Comparison of ENCODE assay signal across 19 cellular contexts in the genomic region with DNA sequence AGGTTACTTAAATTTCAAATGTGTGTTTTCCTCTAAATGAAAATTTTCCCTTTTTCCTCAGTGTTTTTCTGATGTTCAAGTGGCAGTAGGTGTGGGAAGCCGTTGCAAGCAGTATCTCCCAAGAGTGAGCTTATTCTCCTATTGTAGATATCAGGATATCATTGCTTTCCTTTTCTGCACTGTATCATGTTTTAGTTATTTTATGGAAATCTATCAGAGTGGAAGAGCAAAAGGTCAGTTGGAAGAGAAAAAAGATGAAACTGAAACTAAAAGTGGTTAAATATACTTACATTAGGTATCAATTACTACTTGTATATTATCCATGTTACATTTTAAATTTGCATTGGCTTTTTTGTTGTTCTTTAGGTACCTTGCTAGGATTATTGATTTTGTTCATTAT. TPM values are rescaled to one million over a fixed set of nuclear protein-coding genes. Genes with fewer than 3 reads are reported as not detected.
DNase-seq lines count a peak whose midpoint lies in the region; ATAC-seq, FAIRE-seq and TF ChIP-seq lines count a peak whose summit lies in the region.
"Had no signal": no experiment of that assay in that cellular context is flagged by ENCODE, and none has a peak within 500 bp of the region (broad histone marks: within the 10 kb centered on the region; RNA-seq: fewer than 3 reads in every experiment).

No MANE protein-coding gene starts in this region.

- no peak overlapping the region for H3K27ac Mint-ChIP-seq in T-helper 2 cell treated with Interferon-gamma antibody and Interleukin-4, amounts not matched to agents 5 μg/mL and 100 μg/mL, for 36 hours
- H3K27ac Mint-ChIP-seq in CD4-positive, alpha-beta memory T cell: no peak overlapping the region
- H3K27ac Mint-ChIP-seq in T-cell: peak overlapping the region in 1 of 2 donors; percentile 0
- H3K27ac Mint-ChIP-seq: mesothelial cell of epicardium, neural progenitor cell had no signal

- no peak for TF ChIP-seq CTCF in hepatocyte (IDR thresholded peaks at IDR 0.05; ENCODE audit: poor library complexity)

- CTCF ChIA-PET in CD4-positive, alpha-beta memory T cell (lab: Charles Lee; ENCODE audit: partially characterized antibody): no interaction called here
- CTCF ChIA-PET in T-cell (lab: Charles Lee): interaction anchor here in 1 of 2 donors (1.1 kb wide), 1 partner anchor 14 kb away, joined by 3 read pairs; no protein-coding TSS in a partner anchor

- H2AFZ ChIP-seq in hepatocyte: no peak overlapping the region
- H2AFZ ChIP-seq: neural progenitor cell had no signal

- no peak overlapping the region for H3K4me3 ChIP-seq in CD4-positive, alpha-beta memory T cell (ENCODE audit: low read length in 2 of 2)
- H3K4me3 ChIP-seq in hepatocyte: no peak overlapping the region
- H3K4me3 ChIP-seq: neural progenitor cell, prostate gland had no signal

- no peak overlapping the region for H3K27ac ChIP-seq in CD4-positive, alpha-beta memory T cell (ENCODE audit: low read depth, low read length)
- H3K27ac ChIP-seq in hepatocyte: no peak overlapping the region
- H3K27ac ChIP-seq: neural progenitor cell, prostate gland had no signal

- peaks cover 60% of the 10 kb centered on the region for H3K9me3 Mint-ChIP-seq in T-helper 2 cell treated with Interferon-gamma antibody and Interleukin-4, amounts not matched to agents 5 μg/mL and 100 μg/mL, for 36 hours
- H3K9me3 Mint-ChIP-seq in CD4-positive, alpha-beta memory T cell: peaks cover 0 to 39% (median 29%) of the 10 kb centered on the region in 8 donors
- H3K9me3 Mint-ChIP-seq in T-cell: peaks cover 6 to 41% (median 22%) of the 10 kb centered on the region in 3 donors

- no peaks in the 10 kb centered on the region for H3K9me2 ChIP-seq in hepatocyte (replicated peaks; ENCODE audit: insufficient read depth)

- intact Hi-C loops in CD4-positive, alpha-beta memory T cell (cut with micrococcal nuclease): no loop called here

- no peaks in the 10 kb centered on the region for H3K36me3 ChIP-seq in CD4-positive, alpha-beta memory T cell (ENCODE audit: insufficient read depth, low read length)
- H3K36me3 ChIP-seq in hepatocyte (replicated peaks; ENCODE audit: insufficient read depth, low read depth): no peaks in the 10 kb centered on the region
- H3K36me3 ChIP-seq: prostate gland had no signal

- FAIRE-seq in GM12891 (lab: Jason Lieb, UNC): no peak

- H4K20me1 ChIP-seq in hepatocyte (ENCODE audit: insufficient read depth, poor library complexity, severe bottlenecking): no peaks in the 10 kb centered on the region

- H3K27me3 Mint-ChIP-seq in T-helper 2 cell treated with Interferon-gamma antibody and Interleukin-4, amounts not matched to agents 5 μg/mL and 100 μg/mL, for 36 hours (ENCODE audit: low read depth): no peaks in the 10 kb centered on the region
- no peaks in the 10 kb centered on the region for H3K27me3 Mint-ChIP-seq in CD4-positive, alpha-beta memory T cell
- H3K27me3 Mint-ChIP-seq in T-cell: no peaks in the 10 kb centered on the region

- H3K4me2 ChIP-seq in hepatocyte: peak overlapping the region; percentile 3
- H3K4me2 ChIP-seq: neural progenitor cell had no signal

- DNase-seq in T-helper 2 cell treated with Interferon-gamma antibody and Interleukin-4, amounts not matched to agents 5 μg/mL and 100 μg/mL, for 36 hours (ENCODE audit: low spot score): no peak
- no peak for DNase-seq in T-helper 2 cell
- DNase-seq in CD4-positive, alpha-beta memory T cell: no peak
- no peak for DNase-seq in T-cell
- DNase-seq in hepatocyte (ENCODE audit: low spot score): no peak
- DNase-seq in NCI-H526 treated with DMSO at 0.1 percent for 48 hours (lab: John Stamatoyannopoulos, UW): no peak
- DNase-seq in GM12891 (ENCODE audit: insufficient read length, low spot score): no peak
- no peak for DNase-seq in RPMI8226
- DNase-seq: activated CD4-positive, alpha-beta T cell treated with anti-CD3 and anti-CD28 coated beads, Interleukin-2, amount 50 U/mL, for 4 hours; anterior cingulate cortex; C1 segment of cervical spinal cord; NCI-H2227 treated with DMSO at 0.1 percent for 48 hours; NCI-H82 had no signal

- no peak for TF ChIP-seq POLR2A in GM12891 (IDR thresholded peaks at IDR 0.05; ENCODE audit: low read depth, low read length)

- peaks cover 32% of the 10 kb centered on the region for H3K4me1 Mint-ChIP-seq in T-helper 2 cell treated with Interferon-gamma antibody and Interleukin-4, amounts not matched to agents 5 μg/mL and 100 μg/mL, for 36 hours (ENCODE audit: low read depth)
- peaks cover 29 to 62% (median 38%) of the 10 kb centered on the region in 4 donors for H3K4me1 Mint-ChIP-seq in CD4-positive, alpha-beta memory T cell
- peaks cover 63 to 66% (median 64%) of the 10 kb centered on the region in 3 donors for H3K4me1 Mint-ChIP-seq in T-cell
- H3K4me1 Mint-ChIP-seq: neural progenitor cell had no signal

- no peak for ATAC-seq in T-cell (replicated peaks in 1 of 4)
- ATAC-seq: esophagus mucosa, HCT116 had no signal

- peaks cover 77% of the 10 kb centered on the region for H3K36me3 Mint-ChIP-seq in T-helper 2 cell treated with Interferon-gamma antibody and Interleukin-4, amounts not matched to agents 5 μg/mL and 100 μg/mL, for 36 hours (ENCODE audit: low read depth)
- H3K36me3 Mint-ChIP-seq in CD4-positive, alpha-beta memory T cell: peaks cover 39 to 51% of the 10 kb centered on the region in 2 donors
- H3K36me3 Mint-ChIP-seq in T-cell: peaks cover 60% of the 10 kb centered on the region

- no peaks in the 10 kb centered on the region for H3K9me3 ChIP-seq in CD4-positive, alpha-beta memory T cell (ENCODE audit: control insufficient read depth in 1 of 2, low read length in 2 of 2)
- H3K9me3 ChIP-seq in hepatocyte (ENCODE audit: low read depth): peaks cover 14% of the 10 kb centered on the region
- H3K9me3 ChIP-seq: prostate gland had no signal

- no peaks in the 10 kb centered on the region for H3K27me3 ChIP-seq in CD4-positive, alpha-beta memory T cell (ENCODE audit: insufficient read depth, low read length)
- no peaks in the 10 kb centered on the region for H3K27me3 ChIP-seq in hepatocyte
- H3K27me3 ChIP-seq: neural progenitor cell had no signal

- POLR2A ChIA-PET in CD4-positive, alpha-beta memory T cell (lab: Charles Lee; ENCODE audit: partially characterized antibody): interaction anchor here (1.0 to 1.7 kb wide), 2 partner anchors 10 to 191 kb away, joined by 3 read pairs; no protein-coding TSS in a partner anchor
- POLR2A ChIA-PET in T-cell (lab: Charles Lee): interaction anchor here (0.6 to 1.5 kb wide), 3 partner anchors 10 to 11 kb away, joined by 3 to 5 read pairs (median 3); no protein-coding TSS in a partner anchor

- H3K4me1 ChIP-seq in CD4-positive, alpha-beta memory T cell (ENCODE audit: insufficient read depth, low read length): peaks cover 49% of the 10 kb centered on the region
- no peaks in the 10 kb centered on the region for H3K4me1 ChIP-seq in hepatocyte (ENCODE audit: insufficient read depth)
- H3K4me1 ChIP-seq: neural progenitor cell, prostate gland had no signal

- H3K79me2 ChIP-seq in hepatocyte: peaks cover 87% of the 10 kb centered on the region

- H3K4me3 Mint-ChIP-seq in T-helper 2 cell treated with Interferon-gamma antibody and Interleukin-4, amounts not matched to agents 5 μg/mL and 100 μg/mL, for 36 hours: peak overlapping the region; percentile 25
- peak overlapping the region; percentile 2 to 75 (median 47) for H3K4me3 Mint-ChIP-seq in CD4-positive, alpha-beta memory T cell
- H3K4me3 Mint-ChIP-seq in T-cell: peak overlapping the region; percentile 32 to 54 (median 42)
- H3K4me3 Mint-ChIP-seq: mesothelial cell of epicardium, neural progenitor cell had no signal

- WGBS in hepatocyte (ENCODE audit: low lambda C conversion rate, missing lambda C conversion rate): 89% methylated on average over 1 of the region's 1 CpG

TF ChIP-seq in GM12891, 5 proteins besides CTCF, POLR2A, EP300 and RAD21:
- TF ChIP-seq TAF1 (IDR thresholded peaks at IDR 0.05; ENCODE audit: low read depth, low read length): no peak
- no peak for TF ChIP-seq POLR2AphosphoS5 (IDR thresholded peaks at IDR 0.05; ENCODE audit: low read depth, low read length)
- TF ChIP-seq SPI1 (IDR thresholded peaks at IDR 0.05; ENCODE audit: low read depth, low read length): no peak
- no peak for TF ChIP-seq POU2F2 (IDR thresholded peaks at IDR 0.05; ENCODE audit: low read depth, low read length)
TF ChIP-seq in GM12891: peak in this region for 0.

RNA-seq across cellular contexts. Expression of a gene that starts 57.0 kb away (rescaled TPM):
- 100 to 1,000 TPM; 219 to 222 TPM for total RNA-seq in CD4-positive, alpha-beta memory T cell
- 10 to 100 TPM; 34.1 to 43.8 TPM for polyA plus RNA-seq in CD4-positive, alpha-beta memory T cell
- total RNA-seq in T-cell: 100 to 1,000 TPM; 130 to 162 (median 143) TPM
- 45.4 and 46.3 TPM in 2 replicates for total RNA-seq in hepatocyte
- polyA plus RNA-seq in hepatocyte: 10.9 and 15.8 TPM in 2 replicates
- 0.05 TPM for polyA plus RNA-seq in GM12891 (2012; ENCODE audit: low read depth, missing spikeins)
- total RNA-seq: RPMI7951 had no signal
